1 cellular context compared by ENCODE assay signal in genomic region chr3:142595141-142595540, GRCh38.
TF ChIP-seq lines count a peak whose summit lies in the region.

No MANE protein-coding gene starts in this region.

TF ChIP-seq in H1, 55 proteins besides CTCF, POLR2A, EP300 and RAD21:
- TF ChIP-seq SP2 (IDR thresholded peaks at IDR 0.05; ENCODE audit: low read length) (no peak), POLR2AphosphoS5 (IDR thresholded peaks at IDR 0.05; ENCODE audit: low read depth, low read length) (no peak), RFX5 (IDR thresholded peaks at IDR 0.05; ENCODE audit: borderline replicate concordance, low read depth, low read length) (no peak), CHD1 (IDR thresholded peaks at IDR 0.05; ENCODE audit: low read depth, low read length) (no peak), JUND (IDR thresholded peaks at IDR 0.05; ENCODE audit: low read length) (no peak), EZH2 (IDR thresholded peaks at IDR 0.05; ENCODE audit: low read depth, low read length, severe bottlenecking) (no peak), ASH2L (IDR thresholded peaks at IDR 0.05; ENCODE audit: low read length) (no peak), FOSL1 (IDR thresholded peaks at IDR 0.05; ENCODE audit: insufficient read depth, low read depth, low read length) (no peak), KDM4A (IDR thresholded peaks at IDR 0.05; ENCODE audit: low read depth, low read length, severe bottlenecking) (no peak), CEBPB (IDR thresholded peaks at IDR 0.05; ENCODE audit: low read depth, low read length) (no peak), ZNF274 (IDR thresholded peaks at IDR 0.05; ENCODE audit: borderline replicate concordance, extremely low read depth, low read length) (no peak), SUZ12 (IDR thresholded peaks at IDR 0.05; ENCODE audit: low read length) (no peak), E2F6 (IDR thresholded peaks at IDR 0.05) (no peak), HDAC2 (IDR thresholded peaks at IDR 0.05; ENCODE audit: borderline replicate concordance in 1 of 2, low read depth in 2 of 2, low read length in 2 of 2) (no peak), RXRA (IDR thresholded peaks at IDR 0.05; ENCODE audit: insufficient read depth, low read depth, low read length) (no peak), RBBP5 (IDR thresholded peaks at IDR 0.05; ENCODE audit: borderline replicate concordance, low read depth, low read length) (no peak), CHD7 (IDR thresholded peaks at IDR 0.05; ENCODE audit: insufficient replicate concordance, low read length) (no peak), CREB1 (IDR thresholded peaks at IDR 0.05) (no peak), MAX (IDR thresholded peaks at IDR 0.05) (no peak), POU5F1 (IDR thresholded peaks at IDR 0.05; ENCODE audit: low read depth, low read length) (no peak)
